14 cellular contexts compared by ENCODE assay signal in genomic region chr9:138119202-138120027, GRCh38.
"Had no signal": no experiment of that assay in that cellular context is flagged by ENCODE, and none has a peak within 500 bp of the region (broad histone marks: within the 10 kb centered on the region; RNA-seq: fewer than 3 reads in every experiment).

No MANE protein-coding gene starts in this region.

- H3K4me2 ChIP-seq: smooth muscle cell had no signal

- DNase-seq: activated CD4-positive, alpha-beta memory T cell treated with anti-CD3 and anti-CD28 coated beads for 36 hours; activated CD4-positive, alpha-beta T cell treated with anti-CD3 and anti-CD28 coated beads for 48 hours; activated naive CD4-positive, alpha-beta T cell treated with Interleukin-2 at 50 U/mL for 16 hours; activated T-cell treated with anti-CD3 and anti-CD28 coated beads, Interleukin-2, amount 50 U/mL, for 48 hours; amygdala; cerebellar nuclear complex; effector CD4-positive, alpha-beta T cell; left ventricle myocardium superior; occipital lobe; sigmoid colon; stimulated activated CD4-positive, alpha-beta T cell treated with anti-CD3 and anti-CD28 coated beads, Interleukin-4, amount 100 ng/mL, for 4 hours; stimulated activated naive CD8-positive, alpha-beta T cell treated with anti-CD3 and anti-CD28 coated beads, Interleukin-15, Interleukin-2, amounts not matched to agents 100 U/mL and 50 U/mL, for 24 hours; T-helper 2 cell had no signal

- H3K4me3 ChIP-seq: sigmoid colon, smooth muscle cell had no signal

- ATAC-seq: left ventricle myocardium superior; stimulated activated naive CD8-positive, alpha-beta T cell treated with anti-CD3 and anti-CD28 coated beads, Interleukin-15, Interleukin-2, amounts not matched to agents 100 U/mL and 50 U/mL, for 24 hours had no signal

- H3K9me3 ChIP-seq: sigmoid colon had no signal

- H3K36me3 ChIP-seq: sigmoid colon had no signal

- H3K27ac ChIP-seq: sigmoid colon had no signal

- H3K4me1 ChIP-seq: sigmoid colon had no signal
